17 cellular contexts compared by ENCODE assay signal in the genomic region with DNA sequence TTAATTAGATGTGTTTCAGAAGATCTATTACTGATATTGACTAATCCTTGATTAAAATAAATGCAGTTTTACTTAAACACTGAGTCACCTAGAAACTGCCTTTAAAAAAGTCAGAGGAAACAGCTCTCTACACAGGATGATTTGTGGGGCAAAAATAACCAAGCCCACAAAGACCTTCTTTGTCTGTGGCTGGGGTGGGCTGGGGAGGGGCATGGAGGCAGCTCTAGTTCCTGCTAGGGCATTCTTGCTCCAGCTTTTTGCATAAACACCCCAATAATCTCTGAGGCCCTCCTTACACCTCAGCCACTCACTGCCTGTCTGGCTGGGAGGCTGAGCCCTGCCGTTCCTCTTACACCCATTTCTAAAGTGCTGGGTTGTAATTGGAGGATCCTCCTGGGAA.
A peak's percentile ranks its signal among the peaks of the same experiment; 100 is the strongest.
DNase-seq lines count a peak whose midpoint lies in the region; TF ChIP-seq lines count a peak whose summit lies in the region.
"Had no signal": no experiment of that assay in that cellular context is flagged by ENCODE, and none has a peak within 500 bp of the region (broad histone marks: within the 10 kb centered on the region; RNA-seq: fewer than 3 reads in every experiment).

No MANE protein-coding gene starts in this region.

- H3K4me1 Mint-ChIP-seq in nephron progenitor cell = peaks cover 67% of the 10 kb centered on the region
- H3K4me1 Mint-ChIP-seq in activated T-helper 1 cell treated with anti-CD3 and anti-CD28 coated beads, Interleukin-12 subunit alpha, Interleukin-12 subunit beta, Interleukin-2, Interleukin-4 antibody, amounts not matched to agents 30 ng/mL and 10 ng/mL and 1 ng/mL, durations not matched to agents 14 hours and 24 hours and 36 hours (ENCODE audit: low read depth) = peaks cover 6% of the 10 kb centered on the region

- H3K4me3 Mint-ChIP-seq in nephron progenitor cell = no peak overlapping the region
- H3K4me3 Mint-ChIP-seq in activated T-helper 1 cell treated with anti-CD3 and anti-CD28 coated beads, Interleukin-12 subunit alpha, Interleukin-12 subunit beta, Interleukin-2, Interleukin-4 antibody, amounts not matched to agents 30 ng/mL and 10 ng/mL and 1 ng/mL, durations not matched to agents 14 hours and 24 hours and 36 hours = no peak overlapping the region

- no peaks in the 10 kb centered on the region for H3K36me3 ChIP-seq in Loucy (ENCODE audit: insufficient read depth, low read length)
- no peaks in the 10 kb centered on the region for H3K36me3 ChIP-seq in left ventricle myocardium inferior
- H3K36me3 ChIP-seq: prostate gland had no signal

- no peaks in the 10 kb centered on the region for H3K9me3 ChIP-seq in Loucy (ENCODE audit: insufficient read depth, low read depth, low read length)
- H3K9me3 ChIP-seq in left ventricle myocardium inferior (replicated peaks) = no peaks in the 10 kb centered on the region
- H3K9me3 ChIP-seq: body of pancreas, prostate gland had no signal

- H3K4me3 ChIP-seq in Loucy (ENCODE audit: low read length, poor library complexity, severe bottlenecking) (no peak overlapping the region), left ventricle myocardium inferior (no peak overlapping the region)
- H3K4me3 ChIP-seq: body of pancreas, K562, prostate gland had no signal

- no peaks in the 10 kb centered on the region for H3F3A ChIP-seq in Loucy (ENCODE audit: low read depth)

- H3K9me2 ChIP-seq in Loucy (replicated peaks; ENCODE audit: low read depth, low read length) = no peaks in the 10 kb centered on the region

- H3K27ac ChIP-seq in left ventricle myocardium inferior (replicated peaks) = peak overlapping the region; percentile 46
- H3K27ac ChIP-seq: 22Rv1, body of pancreas, foreskin keratinocyte, prostate gland had no signal

- no peaks in the 10 kb centered on the region for H3K79me2 ChIP-seq in Loucy (ENCODE audit: insufficient read depth, low read length)

- peak overlapping the region; percentile 49 for H3K4me2 ChIP-seq in Loucy (ENCODE audit: low read depth, low read length, poor library complexity, severe bottlenecking)

- no peaks in the 10 kb centered on the region for H3K36me3 Mint-ChIP-seq in nephron progenitor cell (ENCODE audit: low read depth)
- no peaks in the 10 kb centered on the region for H3K36me3 Mint-ChIP-seq in activated T-helper 1 cell treated with anti-CD3 and anti-CD28 coated beads, Interleukin-12 subunit alpha, Interleukin-12 subunit beta, Interleukin-2, Interleukin-4 antibody, amounts not matched to agents 30 ng/mL and 10 ng/mL and 1 ng/mL, durations not matched to agents 14 hours and 24 hours and 36 hours (ENCODE audit: low read depth)
- H3K36me3 Mint-ChIP-seq: activated CD8-positive, alpha-beta memory T cell treated with anti-CD3 and anti-CD28 coated beads, Interleukin-2, amount 10 ng/mL, durations not matched to agents 7 days and 5 days; CD8-positive, alpha-beta T cell had no signal

- H3K9me3 Mint-ChIP-seq in nephron progenitor cell = peaks cover 8% of the 10 kb centered on the region
- no peaks in the 10 kb centered on the region for H3K9me3 Mint-ChIP-seq in activated T-helper 1 cell treated with anti-CD3 and anti-CD28 coated beads, Interleukin-12 subunit alpha, Interleukin-12 subunit beta, Interleukin-2, Interleukin-4 antibody, amounts not matched to agents 30 ng/mL and 10 ng/mL and 1 ng/mL, durations not matched to agents 14 hours and 24 hours and 36 hours
- H3K9me3 Mint-ChIP-seq: activated T-helper 2 cell treated with anti-CD3 and anti-CD28 coated beads, Interferon-gamma antibody, Interleukin-2, Interleukin-4, amounts not matched to agents 10 μg/mL and 5 μg/mL and 100 μg/mL, durations not matched to agents 14 hours and 24 hours and 36 hours; CD8-positive, alpha-beta T cell; effector memory CD8-positive, alpha-beta T cell had no signal

- H3K27me3 ChIP-seq in Loucy (ENCODE audit: insufficient read depth, low read length, poor library complexity, severe bottlenecking) (no peaks in the 10 kb centered on the region), left ventricle myocardium inferior (ENCODE audit: low read depth) (peaks cover 12% of the 10 kb centered on the region)
- H3K27me3 ChIP-seq: body of pancreas, foreskin keratinocyte had no signal

- no peak for TF ChIP-seq CTCF in Loucy (conservative IDR thresholded peaks at IDR 0.05; ENCODE audit: low read length)
- no peak for TF ChIP-seq CTCF in left ventricle myocardium inferior (IDR thresholded peaks at IDR 0.05; ENCODE audit: borderline replicate concordance)
- no peak for TF ChIP-seq CTCF in nephron progenitor cell (IDR thresholded peaks at IDR 0.05)

- no peaks in the 10 kb centered on the region for H4K20me1 ChIP-seq in Loucy (ENCODE audit: insufficient read depth, low read length, poor library complexity, severe bottlenecking)

- DNase-seq in NCI-H2171 treated with DMSO at 0.1 percent for 48 hours (lab: John Stamatoyannopoulos, UW) = peak; percentile 8
- no peak for DNase-seq in NCI-H2171 (lab: John Stamatoyannopoulos, UW)
- no peak for DNase-seq in left ventricle myocardium inferior
- no peak for DNase-seq in nephron progenitor cell
- DNase-seq in NCI-H1436 treated with DMSO at 0.1 percent for 48 hours (lab: John Stamatoyannopoulos, UW) = no peak
- no peak for DNase-seq in stimulated activated CD4-positive, alpha-beta T cell treated with anti-CD3 and anti-CD28 coated beads, Interleukin-1b, Interleukin-23, amount 100 ng/mL, for 48 hours
- DNase-seq in activated T-helper 1 cell treated with anti-CD3 and anti-CD28 coated beads, Interleukin-12 subunit alpha, Interleukin-12 subunit beta, Interleukin-2, Interleukin-4 antibody, amounts not matched to agents 30 ng/mL and 10 ng/mL and 1 ng/mL, durations not matched to agents 14 hours and 24 hours and 36 hours (ENCODE audit: low spot score) = no peak
- DNase-seq: foreskin keratinocyte had no signal

- peaks cover 13% of the 10 kb centered on the region for H3K27me3 Mint-ChIP-seq in nephron progenitor cell (ENCODE audit: low read depth, poor library complexity)
- peaks cover 2% of the 10 kb centered on the region for H3K27me3 Mint-ChIP-seq in activated T-helper 1 cell treated with anti-CD3 and anti-CD28 coated beads, Interleukin-12 subunit alpha, Interleukin-12 subunit beta, Interleukin-2, Interleukin-4 antibody, amounts not matched to agents 30 ng/mL and 10 ng/mL and 1 ng/mL, durations not matched to agents 14 hours and 24 hours and 36 hours (ENCODE audit: insufficient read depth)
- H3K27me3 Mint-ChIP-seq: activated CD8-positive, alpha-beta memory T cell treated with anti-CD3 and anti-CD28 coated beads, Interleukin-2, amount 10 ng/mL, durations not matched to agents 7 days and 5 days had no signal

- intact Hi-C loops in left ventricle myocardium inferior (cut with micrococcal nuclease) = no loop called here
- intact Hi-C loops in activated T-helper 1 cell treated with anti-CD3 and anti-CD28 coated beads, Interleukin-12 subunit alpha, Interleukin-12 subunit beta, Interleukin-2, Interleukin-4 antibody, amounts not matched to agents 30 ng/mL and 10 ng/mL and 1 ng/mL, durations not matched to agents 14 hours and 24 hours and 36 hours (cut with micrococcal nuclease) = no loop called here

- peak overlapping the region; percentile 6; the same call in 1 of the 2 replicates for H2AFZ ChIP-seq in Loucy (ENCODE audit: low read length)

- no peak overlapping the region for H3K9ac ChIP-seq in Loucy (ENCODE audit: low read depth, low read length, poor library complexity, severe bottlenecking)

- H3K27ac Mint-ChIP-seq in nephron progenitor cell = peak overlapping the region; percentile 19
- no peak overlapping the region for H3K27ac Mint-ChIP-seq in activated T-helper 1 cell treated with anti-CD3 and anti-CD28 coated beads, Interleukin-12 subunit alpha, Interleukin-12 subunit beta, Interleukin-2, Interleukin-4 antibody, amounts not matched to agents 30 ng/mL and 10 ng/mL and 1 ng/mL, durations not matched to agents 14 hours and 24 hours and 36 hours
- H3K27ac Mint-ChIP-seq: activated CD8-positive, alpha-beta memory T cell treated with anti-CD3 and anti-CD28 coated beads, Interleukin-2, amount 10 ng/mL, durations not matched to agents 7 days and 5 days; activated T-helper 2 cell treated with anti-CD3 and anti-CD28 coated beads, Interferon-gamma antibody, Interleukin-2, Interleukin-4, amounts not matched to agents 10 μg/mL and 5 μg/mL and 100 μg/mL, durations not matched to agents 14 hours and 24 hours and 36 hours; CD8-positive, alpha-beta T cell had no signal

- H3K4me1 ChIP-seq in Loucy (ENCODE audit: insufficient read depth, low read length, poor library complexity, severe bottlenecking) = peaks cover 10% of the 10 kb centered on the region
- H3K4me1 ChIP-seq in left ventricle myocardium inferior = peaks cover 32% of the 10 kb centered on the region
- H3K4me1 ChIP-seq: foreskin keratinocyte, prostate gland had no signal
